ENCODE assay signal across 26 cellular contexts in genomic region chr14:33652566-33653320, GRCh38.
"Had no signal": no experiment of that assay in that cellular context is flagged by ENCODE, and none has a peak within 500 bp of the region (broad histone marks: within the 10 kb centered on the region; RNA-seq: fewer than 3 reads in every experiment).

No MANE protein-coding gene starts in this region.

- H3K27ac ChIP-seq: adrenal gland, body of pancreas had no signal

- ATAC-seq: activated naive CD4-positive, alpha-beta T cell treated with anti-CD3 and anti-CD28 coated beads, Interleukin-2, amount 50 U/mL, for 72 hours; activated T-cell treated with anti-CD3 and anti-CD28 coated beads, Interleukin-2, amount 50 U/mL, for 4 hours; body of pancreas had no signal

- H3K36me3 ChIP-seq: adrenal gland had no signal

- H3K27me3 ChIP-seq: adrenal gland, body of pancreas had no signal

- H3K4me1 ChIP-seq: adrenal gland, body of pancreas had no signal

- H3K27me3 Mint-ChIP-seq: activated CD4-positive, alpha-beta T cell treated with anti-CD3 and anti-CD28 coated beads, Interleukin-2, amount 10 ng/mL, durations not matched to agents 24 days and 14 days had no signal

- DNase-seq: activated CD4-positive, alpha-beta T cell treated with anti-CD3 and anti-CD28 coated beads, Interleukin-2, amount 10 ng/mL, durations not matched to agents 24 days and 14 days; activated CD4-positive, alpha-beta T cell treated with anti-CD3 and anti-CD28 coated beads, Interleukin-2, amount 50 U/mL, for 4 hours; activated CD8-positive, alpha-beta memory T cell treated with anti-CD3 and anti-CD28 coated beads, Interleukin-2, amount 50 U/mL, for 4 hours; activated gamma-delta T cell treated with Interleukin-2 at 50 U/mL for 16 hours; activated naive CD4-positive, alpha-beta T cell treated with anti-CD3 and anti-CD28 coated beads for 36 hours; activated T-cell treated with anti-CD3 and anti-CD28 coated beads for 4 hours; activated T-cell treated with anti-CD3 and anti-CD28 coated beads, Interleukin-2, amount 50 U/mL, for 4 hours; adrenal gland; body of pancreas; caudate nucleus; cerebellar nuclear complex; NCI-H1092 treated with DMSO at 0.1 percent for 48 hours; NCI-H146; NCI-H187; NCI-H2029 treated with DMSO at 0.1 percent for 48 hours; NCI-H226; NCI-H446 treated with DMSO at 0.1 percent for 48 hours; NCI-H524; NCI-H82; NK-92 treated with Interleukin-12 subunit alpha and Interleukin-12 subunit beta, amount 100 ng/mL, for 24 hours; Right ventricle myocardium superior; SW 1271; T-helper 1 cell; T1000 had no signal

- H3K4me3 ChIP-seq: adrenal gland, body of pancreas had no signal

- H3K4me1 Mint-ChIP-seq: activated CD4-positive, alpha-beta T cell treated with anti-CD3 and anti-CD28 coated beads, Interleukin-2, amount 10 ng/mL, durations not matched to agents 24 days and 14 days had no signal

- H3K36me3 Mint-ChIP-seq: activated naive CD4-positive, alpha-beta T cell treated with anti-CD3 and anti-CD28 coated beads, Interleukin-2, amount 50 U/mL, for 72 hours had no signal

- H3K9me3 ChIP-seq: adrenal gland, body of pancreas had no signal

- H3K27ac Mint-ChIP-seq: activated CD4-positive, alpha-beta T cell treated with anti-CD3 and anti-CD28 coated beads, Interleukin-2, amount 10 ng/mL, durations not matched to agents 24 days and 14 days; activated naive CD4-positive, alpha-beta T cell treated with anti-CD3 and anti-CD28 coated beads for 36 hours; activated naive CD4-positive, alpha-beta T cell treated with anti-CD3 and anti-CD28 coated beads, Interleukin-2, amount 50 U/mL, for 72 hours; activated T-helper 1 cell treated with anti-CD3 and anti-CD28 coated beads, Interleukin-12 subunit alpha, Interleukin-12 subunit beta, Interleukin-2, Interleukin-4 antibody, amounts not matched to agents 30 ng/mL and 10 ng/mL and 1 ng/mL, durations not matched to agents 14 hours and 24 hours and 36 hours had no signal

- H3K9me3 Mint-ChIP-seq: activated CD4-positive, alpha-beta T cell treated with anti-CD3 and anti-CD28 coated beads, Interleukin-2, amount 10 ng/mL, durations not matched to agents 24 days and 14 days; activated naive CD4-positive, alpha-beta T cell treated with anti-CD3 and anti-CD28 coated beads for 36 hours; activated naive CD4-positive, alpha-beta T cell treated with anti-CD3 and anti-CD28 coated beads, Interleukin-2, amount 50 U/mL, for 72 hours; activated T-cell treated with anti-CD3 and anti-CD28 coated beads, Interleukin-2, amount 50 U/mL, for 4 hours; activated T-helper 1 cell treated with anti-CD3 and anti-CD28 coated beads, Interleukin-12 subunit alpha, Interleukin-12 subunit beta, Interleukin-2, Interleukin-4 antibody, amounts not matched to agents 30 ng/mL and 10 ng/mL and 1 ng/mL, durations not matched to agents 14 hours and 24 hours and 36 hours had no signal

- H3K4me3 Mint-ChIP-seq: activated CD4-positive, alpha-beta T cell treated with anti-CD3 and anti-CD28 coated beads, Interleukin-2, amount 10 ng/mL, durations not matched to agents 24 days and 14 days; activated naive CD4-positive, alpha-beta T cell treated with anti-CD3 and anti-CD28 coated beads for 36 hours; activated T-cell treated with anti-CD3 and anti-CD28 coated beads, Interleukin-2, amount 50 U/mL, for 4 hours; activated T-helper 1 cell treated with anti-CD3 and anti-CD28 coated beads, Interleukin-12 subunit alpha, Interleukin-12 subunit beta, Interleukin-2, Interleukin-4 antibody, amounts not matched to agents 30 ng/mL and 10 ng/mL and 1 ng/mL, durations not matched to agents 14 hours and 24 hours and 36 hours had no signal
